In the genomic region with DNA sequence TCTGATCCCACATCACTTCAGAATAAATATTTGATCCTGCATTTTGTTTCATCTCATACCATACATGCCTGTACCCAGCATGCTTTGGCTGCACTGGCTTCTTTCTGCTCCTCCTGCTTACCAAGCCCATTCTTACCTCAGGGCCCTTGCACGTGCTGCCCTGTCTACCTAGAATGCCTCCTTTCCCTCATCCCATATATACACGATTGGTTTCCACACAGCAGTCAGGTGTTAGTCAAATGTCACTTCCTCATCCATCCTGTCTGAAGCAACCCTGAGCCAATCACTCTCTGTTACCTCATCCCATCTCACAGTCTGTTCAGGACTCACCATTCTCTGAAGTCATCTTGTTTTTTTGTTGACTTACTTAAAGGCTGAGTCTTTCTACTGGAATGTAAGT, we compare ENCODE assay signal across 17 cellular contexts. TPM values are rescaled to one million over a fixed set of nuclear protein-coding genes. Genes with fewer than 3 reads are reported as not detected.
A peak's percentile ranks its signal among the peaks of the same experiment; 100 is the strongest.
DNase-seq lines count a peak whose midpoint lies in the region; ATAC-seq and TF ChIP-seq lines count a peak whose summit lies in the region.
"Had no signal": no experiment of that assay in that cellular context is flagged by ENCODE, and none has a peak within 500 bp of the region (broad histone marks: within the 10 kb centered on the region; RNA-seq: fewer than 3 reads in every experiment).

No MANE protein-coding gene starts in this region.

- no peak for TF ChIP-seq CTCF in neutrophil (IDR thresholded peaks at IDR 0.05)

- no peak overlapping the region for H3K4me3 ChIP-seq in neutrophil (ENCODE audit: low read depth in 1 of 2, low read length in 1 of 2)
- H3K4me3 ChIP-seq: dorsolateral prefrontal cortex, stomach had no signal

- H3K27me3 ChIP-seq in neutrophil, result no peaks in the 10 kb centered on the region
- H3K27me3 ChIP-seq: dorsolateral prefrontal cortex, stomach had no signal

- H3K27ac ChIP-seq in epithelial cell of prostate (peak overlapping the region; percentile 90), neutrophil (peak overlapping the region; percentile 83), substantia nigra (ENCODE audit: low read depth, low read length, poor library complexity, severe bottlenecking) (no peak overlapping the region)
- H3K27ac ChIP-seq: dorsolateral prefrontal cortex, HL-60, stomach had no signal

- peaks cover 18% of the 10 kb centered on the region for H3K36me3 ChIP-seq in neutrophil

- ATAC-seq in HG02763 (IDR thresholded peaks at IDR 0.05; ENCODE audit: unreplicated experiment), result no peak
- ATAC-seq: activated CD8-positive, alpha-beta memory T cell treated with anti-CD3 and anti-CD28 coated beads, Interleukin-2, amount 10 ng/mL, durations not matched to agents 7 days and 5 days had no signal

- intact Hi-C loops in posterior vena cava (cut with DNase I), result no loop called here

- H3K4me1 ChIP-seq in neutrophil (ENCODE audit: control insufficient read depth in 1 of 2, insufficient read depth in 1 of 2, low read depth in 1 of 2, low read length in 1 of 2), result peaks cover 26 to 33% of the 10 kb centered on the region in 2 experiments

- no peaks in the 10 kb centered on the region for H3K9me3 ChIP-seq in neutrophil
- H3K9me3 ChIP-seq: stomach had no signal

- DNase-seq in EH (ENCODE audit: low read depth), result peak; percentile 71
- peak; percentile 7 for DNase-seq in MV-4-11 (lab: John Stamatoyannopoulos, UW)
- peak; percentile 73 for DNase-seq in epithelial cell of prostate (ENCODE audit: low read depth, low spot score)
- DNase-seq in substantia nigra (lab: John Stamatoyannopoulos, UW), result no peak
- DNase-seq in posterior vena cava (ENCODE audit: low spot score), result no peak
- no peak for DNase-seq in NCI-H1417 (lab: John Stamatoyannopoulos, UW)
- DNase-seq: activated CD8-positive, alpha-beta memory T cell treated with anti-CD3 and anti-CD28 coated beads, Interleukin-2, amount 10 ng/mL, durations not matched to agents 7 days and 5 days; activated naive CD8-positive, alpha-beta T cell treated with anti-CD3 and anti-CD28 coated beads, Interleukin-2, amount 10 ng/mL, durations not matched to agents 7 days and 5 days; COR-L47; dorsolateral prefrontal cortex; MM.1S; retina; RPMI8226; stomach had no signal

RNA-seq across cellular contexts. Expression of gene CAST, which starts 30.3 kb away (rescaled TPM):
- 100 to 1,000 TPM; 278 to 312 TPM for total RNA-seq in posterior vena cava

Comparison
In these comparisons a context has a peak if more than half of its experiments do, and no peak if none do; other contexts are left out.
1. DNase-seq: peak in EH (single experiment), MV-4-11 (single experiment) and epithelial cell of prostate (single experiment); none in substantia nigra (0 of 49), posterior vena cava (single experiment) and NCI-H1417 (0 of 3).